Comparison of ENCODE assay signal across 9 cellular contexts in genomic region chr2:55119711-55120487, GRCh38.
DNase-seq lines count a peak whose midpoint lies in the region; ATAC-seq and TF ChIP-seq lines count a peak whose summit lies in the region.
"Had no signal": no experiment of that assay in that cellular context is flagged by ENCODE, and none has a peak within 500 bp of the region (broad histone marks: within the 10 kb centered on the region; RNA-seq: fewer than 3 reads in every experiment).

No MANE protein-coding gene starts in this region.

- intact Hi-C loops in left lung (cut with DNase I): no loop called here

- H3K4me1 ChIP-seq in left lung: peaks cover 4 to 44% of the 10 kb centered on the region in 2 donors

- ATAC-seq in left lung: peak; percentile 55
- ATAC-seq in HG03139 (IDR thresholded peaks at IDR 0.05; ENCODE audit: unreplicated experiment): no peak

- no peaks in the 10 kb centered on the region for H3K36me3 ChIP-seq in left lung

- in situ Hi-C loops in KBM-7 (cut with MboI; ENCODE audit: low pct_unique_long_range_greater_than_20kb, low sequenced_read_pairs): no loop called here

- no peak for TF ChIP-seq CTCF in left lung (IDR thresholded peaks at IDR 0.05)

- H3K27me3 ChIP-seq in left lung: no peaks in the 10 kb centered on the region

- no peaks in the 10 kb centered on the region for H3K9me3 ChIP-seq in left lung

- DNase-seq in KBM-7: peak; percentile 27
- DNase-seq in amniotic epithelial cell (ENCODE audit: low read depth): peak; percentile 86
- peak in 1 of 2 donors; percentile 39 for DNase-seq in left lung
- peak in 10 of 49 donors; percentile 15 to 65 (median 32) for DNase-seq in substantia nigra (lab: John Stamatoyannopoulos, UW)
- no peak for DNase-seq in hepatic stellate cell (ENCODE audit: low spot score)
- DNase-seq in NK-92 (lab: John Stamatoyannopoulos, UW; ENCODE audit: unreplicated experiment): no peak
- DNase-seq: activated naive CD8-positive, alpha-beta T cell treated with anti-CD3 and anti-CD28 coated beads, Interleukin-2, amount 10 ng/mL, durations not matched to agents 7 days and 5 days; T-helper 2 cell had no signal

- H3K27ac ChIP-seq in left lung (peak overlapping the region in 1 of 2 donors; percentile 34), substantia nigra (ENCODE audit: low read depth, low read length, poor library complexity, severe bottlenecking) (peak overlapping the region; percentile 83)

- H3K4me3 ChIP-seq in left lung: no peak overlapping the region

Comparison
In these comparisons a context has a peak if more than half of its experiments do, and no peak if none do; other contexts are left out.
1. DNase-seq: peak in KBM-7 (single experiment) and amniotic epithelial cell (single experiment); none in hepatic stellate cell (single experiment) and NK-92 (single experiment).